15 cellular contexts compared by ENCODE assay signal in the genomic region with DNA sequence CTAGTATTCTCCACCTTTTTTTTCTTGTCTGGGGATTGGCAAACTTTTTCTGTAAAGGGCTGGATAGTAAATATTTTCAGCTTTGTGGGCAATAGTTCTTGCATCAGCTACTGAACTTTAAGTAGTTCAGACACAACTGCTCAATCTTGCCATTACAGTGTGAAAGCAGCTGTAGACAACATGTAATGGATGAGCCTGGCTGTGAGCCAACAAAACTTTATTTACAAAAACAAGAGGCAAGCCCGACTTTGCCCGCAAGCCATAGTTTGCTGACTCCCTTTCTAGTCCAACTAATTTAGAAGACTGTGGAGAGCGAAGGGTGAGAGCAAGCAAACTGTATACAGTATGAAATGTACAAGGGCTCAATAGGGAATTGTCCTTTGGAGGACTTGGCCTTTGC.
"Had no signal": no experiment of that assay in that cellular context is flagged by ENCODE, and none has a peak within 500 bp of the region (broad histone marks: within the 10 kb centered on the region; RNA-seq: fewer than 3 reads in every experiment).

No MANE protein-coding gene starts in this region.

- H3K36me3 ChIP-seq: right atrium auricular region, tibial nerve had no signal

- H3K9me3 ChIP-seq: right atrium auricular region, tibial nerve had no signal

- H3K27me3 ChIP-seq: right atrium auricular region, tibial nerve had no signal

- H3K4me3 ChIP-seq: lung, right atrium auricular region, tibial nerve had no signal

- ATAC-seq: activated CD4-positive, CD25-positive, alpha-beta regulatory T cell treated with anti-CD3 and anti-CD28 coated beads, Interleukin-2, amount 50 U/mL, for 24 hours; activated CD8-positive, alpha-beta memory T cell treated with anti-CD3 and anti-CD28 coated beads, Interleukin-2, amount 10 ng/mL, durations not matched to agents 7 days and 5 days; activated naive CD4-positive, alpha-beta T cell treated with anti-CD3 and anti-CD28 coated beads, Interleukin-2, amount 50 U/mL, for 72 hours; activated T-cell treated with anti-CD3 and anti-CD28 coated beads, Interleukin-2, amount 50 U/mL, for 4 hours; effector memory CD8-positive, alpha-beta T cell; left cardiac atrium; naive thymus-derived CD8-positive, alpha-beta T cell; stimulated activated effector memory CD8-positive, alpha-beta T cell treated with anti-CD3 and anti-CD28 coated beads, Interleukin-12 subunit alpha, Interleukin-12 subunit beta, amount 100 ng/mL, for 72 hours had no signal

- DNase-seq: activated CD4-positive, alpha-beta T cell treated with anti-CD3 and anti-CD28 coated beads, Interleukin-2, amount 50 U/mL, for 48 hours; activated CD8-positive, alpha-beta memory T cell treated with anti-CD3 and anti-CD28 coated beads, Interleukin-2, amount 10 ng/mL, durations not matched to agents 7 days and 5 days; activated effector memory CD4-positive, alpha-beta T cell treated with anti-CD3 and anti-CD28 coated beads, Interleukin-2, amount 50 U/mL, for 16 hours; activated T-cell treated with anti-CD3 and anti-CD28 coated beads, Interleukin-2, amount 50 U/mL, for 4 hours; cerebellar nuclear complex; effector memory CD8-positive, alpha-beta T cell; left cardiac atrium; naive thymus-derived CD8-positive, alpha-beta T cell; posterior cingulate gyrus had no signal

- H3K27ac ChIP-seq: right atrium auricular region, tibial nerve had no signal
